27 cellular contexts compared by ENCODE assay signal in the genomic region with DNA sequence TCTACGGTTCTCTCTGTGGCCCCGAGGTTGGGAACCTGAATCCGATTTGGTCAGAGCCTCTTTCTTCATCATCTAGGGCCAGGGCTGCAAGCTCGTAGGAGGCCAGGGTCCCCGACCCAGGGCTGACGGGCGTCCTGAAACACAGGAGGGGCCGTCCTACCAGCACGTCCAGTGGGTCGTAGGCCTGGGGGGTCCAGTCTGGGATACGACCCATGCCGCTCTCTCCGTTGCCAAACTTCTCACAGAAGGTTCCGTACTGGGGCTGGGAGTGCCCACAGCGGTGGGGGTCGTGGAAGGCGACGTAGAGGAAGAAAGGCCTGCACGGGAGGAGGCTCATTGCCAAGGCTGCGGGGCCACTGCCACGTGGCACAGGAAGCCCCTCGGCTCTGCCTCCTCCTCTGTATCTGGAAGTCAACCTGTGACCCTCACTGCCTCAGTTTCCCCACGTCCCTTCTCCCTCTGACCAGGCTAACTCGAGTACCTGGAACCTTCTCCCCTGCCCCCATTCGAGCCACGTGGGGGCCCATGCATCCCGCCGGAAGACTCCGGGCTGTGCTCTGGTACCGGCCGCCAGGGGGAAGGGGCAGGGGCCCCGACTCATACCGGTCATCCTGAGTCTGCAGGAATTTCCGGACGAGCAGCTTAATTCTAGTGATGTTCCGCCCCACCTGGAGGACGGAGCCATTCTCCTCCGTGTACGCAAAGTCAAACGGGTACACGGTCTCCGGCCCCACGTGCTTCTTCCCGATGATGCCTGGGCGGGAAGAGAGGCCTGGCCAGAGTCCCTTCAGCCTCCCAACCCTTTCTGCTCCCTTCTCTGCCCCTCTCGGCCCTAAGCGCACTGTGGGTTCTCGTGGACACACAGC. TPM values are rescaled to one million over a fixed set of nuclear protein-coding genes. Genes with fewer than 3 reads are reported as not detected.
"Had no signal": no experiment of that assay in that cellular context is flagged by ENCODE, and none has a peak within 500 bp of the region (broad histone marks: within the 10 kb centered on the region; RNA-seq: fewer than 3 reads in every experiment).

No MANE protein-coding gene starts in this region.

- H3K27me3 Mint-ChIP-seq: memory B cell; naive B cell; natural killer cell treated with Interleukin-12 subunit alpha and Interleukin-12 subunit beta and Interleukin-15 and Interleukin-18, amount 100 ng/mL, for 72 hours; stimulated activated memory B cell treated with anti-CD40 and anti-IgM and Interleukin-4, amounts not matched to agents 10 μg/mL and 1 μg/mL and 100 μg/mL, for 72 hours; stimulated activated naive CD8-positive, alpha-beta T cell treated with anti-CD3 and anti-CD28 coated beads, Interleukin-15, Interleukin-2, amounts not matched to agents 100 ng/mL and 50 ng/mL, for 24 hours had no signal

- H3K4me1 ChIP-seq: prostate gland had no signal

- H3K4me1 Mint-ChIP-seq: endodermal cell had no signal

- H3K9me3 ChIP-seq: gastrocnemius medialis, left lung, lower lobe of right lung, mucosa of descending colon, prostate gland, right atrium auricular region, spleen, suprapubic skin, vagina had no signal

- DNase-seq: effector CD8-positive, alpha-beta T cell; foreskin fibroblast; gastrocnemius medialis; head of caudate nucleus; left cardiac atrium; lower lobe of right lung; naive B cell; stimulated activated CD4-positive, alpha-beta T cell treated with anti-CD3 and anti-CD28 coated beads, Interleukin-4, amount 100 ng/mL, for 4 hours; trophoblast cell had no signal

- H2AFZ ChIP-seq: hepatocyte had no signal

- H3K36me3 Mint-ChIP-seq: natural killer cell treated with Interleukin-12 subunit alpha and Interleukin-12 subunit beta and Interleukin-15 and Interleukin-18, amount 100 ng/mL, for 72 hours had no signal

- H3K27me3 ChIP-seq: gastrocnemius medialis, hepatocyte, left lung, right atrium auricular region, spleen, suprapubic skin, vagina had no signal

- H3K4me3 ChIP-seq: gastrocnemius medialis, hepatocyte, left lung, lower lobe of right lung, mucosa of descending colon, prostate gland, right atrium auricular region, skin epidermis, spleen, suprapubic skin, vagina had no signal

- H3K4me3 Mint-ChIP-seq: endodermal cell; memory B cell; mesothelial cell of epicardium; naive B cell; natural killer cell treated with Interleukin-12 subunit alpha and Interleukin-12 subunit beta and Interleukin-15 and Interleukin-18, amount 100 ng/mL, for 72 hours; neural crest cell; stimulated activated memory B cell treated with anti-CD40 and anti-IgM and Interleukin-4, amounts not matched to agents 10 μg/mL and 1 μg/mL and 100 μg/mL, for 72 hours; stimulated activated naive CD8-positive, alpha-beta T cell treated with anti-CD3 and anti-CD28 coated beads, Interleukin-15, Interleukin-2, amounts not matched to agents 100 ng/mL and 50 ng/mL, for 24 hours had no signal

- H3K27ac ChIP-seq: epithelial cell of prostate, gastrocnemius medialis, hepatocyte, lower lobe of right lung, prostate gland, right atrium auricular region, suprapubic skin, vagina had no signal

- H3K27ac Mint-ChIP-seq: endodermal cell; memory B cell; mesothelial cell of epicardium; natural killer cell treated with Interleukin-12 subunit alpha and Interleukin-12 subunit beta and Interleukin-15 and Interleukin-18, amount 100 ng/mL, for 72 hours; stimulated activated naive CD8-positive, alpha-beta T cell treated with anti-CD3 and anti-CD28 coated beads, Interleukin-15, Interleukin-2, amounts not matched to agents 100 ng/mL and 50 ng/mL, for 24 hours had no signal

- H3K9me3 Mint-ChIP-seq: endodermal cell; memory B cell; mesothelial cell of epicardium; naive B cell; natural killer cell treated with Interleukin-12 subunit alpha and Interleukin-12 subunit beta and Interleukin-15 and Interleukin-18, amount 100 ng/mL, for 72 hours; neural crest cell; stimulated activated memory B cell treated with anti-CD40 and anti-IgM and Interleukin-4, amounts not matched to agents 10 μg/mL and 1 μg/mL and 100 μg/mL, for 72 hours; stimulated activated naive CD8-positive, alpha-beta T cell treated with anti-CD3 and anti-CD28 coated beads, Interleukin-15, Interleukin-2, amounts not matched to agents 100 ng/mL and 50 ng/mL, for 24 hours had no signal

- ATAC-seq: gastrocnemius medialis; left cardiac atrium; mucosa of descending colon; natural killer cell treated with Interleukin-12 subunit alpha and Interleukin-12 subunit beta and Interleukin-15 and Interleukin-18, amount 100 ng/mL, for 72 hours had no signal

- H3K4me2 ChIP-seq: hepatocyte had no signal

RNA-seq across cellular contexts. Expression of a gene that starts 44.4 kb away (rescaled TPM):
- total RNA-seq: gastrocnemius medialis; kidney epithelial cell; left cardiac atrium; natural killer cell treated with Interleukin-12 subunit alpha and Interleukin-12 subunit beta and Interleukin-15 and Interleukin-18, amount 100 ng/mL, for 72 hours; right atrium auricular region had no signal
